Comparison of ENCODE assay signal across 18 cellular contexts in the genomic region with DNA sequence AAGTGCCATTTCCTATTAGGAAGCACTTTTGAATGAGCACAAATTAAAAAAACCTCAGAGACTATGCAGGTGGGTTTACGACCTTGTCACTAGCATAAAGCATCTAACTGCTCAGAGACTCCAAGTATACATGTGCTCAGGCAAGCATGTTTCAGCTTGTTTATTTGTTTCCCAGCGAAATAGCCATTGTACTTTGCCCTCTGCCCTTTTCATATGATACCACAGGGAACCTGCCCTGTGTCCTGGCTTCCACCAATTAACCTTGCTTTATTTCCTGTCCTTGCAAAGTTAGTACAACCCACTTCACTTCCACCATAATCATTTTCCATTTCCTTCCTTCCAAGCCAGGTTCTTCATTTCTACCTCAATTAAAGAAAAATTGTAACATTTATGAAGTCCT.
DNase-seq lines count a peak whose midpoint lies in the region; ATAC-seq, FAIRE-seq and TF ChIP-seq lines count a peak whose summit lies in the region.
"Had no signal": no experiment of that assay in that cellular context is flagged by ENCODE, and none has a peak within 500 bp of the region (broad histone marks: within the 10 kb centered on the region; RNA-seq: fewer than 3 reads in every experiment).

No MANE protein-coding gene starts in this region.

- ATAC-seq in omental fat pad (ENCODE audit: low FRiP score): peak; percentile 12
- ATAC-seq: A549 had no signal

- H3K4me1 Mint-ChIP-seq in HFFc6 (ENCODE audit: low read depth): peaks cover 54% of the 10 kb centered on the region
- H3K4me1 Mint-ChIP-seq: brain, immature natural killer cell had no signal

- H3K36me3 ChIP-seq in colonic mucosa (no peaks in the 10 kb centered on the region), tibial nerve (no peaks in the 10 kb centered on the region), SJCRH30 (no peaks in the 10 kb centered on the region)
- H3K36me3 ChIP-seq: esophagus squamous epithelium, tibial artery had no signal

- no peak for TF ChIP-seq EP300 in tibial nerve (IDR thresholded peaks at IDR 0.05)

- intact Hi-C loops in colonic mucosa (cut with DNase I): no loop called here

- TF ChIP-seq POLR2A in tibial nerve (IDR thresholded peaks at IDR 0.05): no peak

- no peak overlapping the region for H3K9ac ChIP-seq in colonic mucosa (ENCODE audit: low read depth in 2 of 2, low read length in 2 of 2)

- H3K27me3 Mint-ChIP-seq in HFFc6 (ENCODE audit: insufficient read depth): no peaks in the 10 kb centered on the region
- H3K27me3 Mint-ChIP-seq: activated naive CD4-positive, alpha-beta T cell treated with anti-CD3 and anti-CD28 coated beads, Interleukin-2, amount 10 ng/mL, durations not matched to agents 7 days and 5 days; CD4-positive, CD25-positive, alpha-beta regulatory T cell had no signal

- H3K36me3 Mint-ChIP-seq in HFFc6 (ENCODE audit: low read depth): no peaks in the 10 kb centered on the region
- H3K36me3 Mint-ChIP-seq: brain; CD4-positive, CD25-positive, alpha-beta regulatory T cell; immature natural killer cell had no signal

- H3K9me3 Mint-ChIP-seq in HFFc6: no peaks in the 10 kb centered on the region

- H3K9me3 ChIP-seq in colonic mucosa: no peaks in the 10 kb centered on the region
- no peaks in the 10 kb centered on the region for H3K9me3 ChIP-seq in tibial nerve
- no peaks in the 10 kb centered on the region for H3K9me3 ChIP-seq in SJCRH30 (replicated peaks)
- H3K9me3 ChIP-seq: A549, esophagus squamous epithelium, tibial artery had no signal

- peak overlapping the region; percentile 4 for H3K27ac ChIP-seq in colonic mucosa
- no peak overlapping the region for H3K27ac ChIP-seq in tibial nerve
- H3K27ac ChIP-seq in SJCRH30: no peak overlapping the region
- H3K27ac ChIP-seq: A549, tibial artery had no signal

- peak overlapping the region; percentile 83 for H3K27ac Mint-ChIP-seq in HFFc6
- H3K27ac Mint-ChIP-seq: activated naive CD4-positive, alpha-beta T cell treated with anti-CD3 and anti-CD28 coated beads, Interleukin-2, amount 10 ng/mL, durations not matched to agents 7 days and 5 days; brain; CD4-positive, CD25-positive, alpha-beta regulatory T cell; immature natural killer cell had no signal

- FAIRE-seq in urothelium cell line (lab: Jason Lieb, UNC): no peak
- FAIRE-seq: A549, RCC 7860 had no signal

- no peak overlapping the region for H3K4me3 Mint-ChIP-seq in HFFc6
- H3K4me3 Mint-ChIP-seq: activated naive CD4-positive, alpha-beta T cell treated with anti-CD3 and anti-CD28 coated beads, Interleukin-2, amount 10 ng/mL, durations not matched to agents 7 days and 5 days; brain; CD4-positive, CD25-positive, alpha-beta regulatory T cell; immature natural killer cell had no signal

- TF ChIP-seq CTCF in HFFc6 (IDR thresholded peaks at IDR 0.05) (no peak), colonic mucosa (IDR thresholded peaks at IDR 0.05) (no peak), omental fat pad (IDR thresholded peaks at IDR 0.05) (no peak), tibial nerve (IDR thresholded peaks at IDR 0.05) (no peak)

- no peaks in the 10 kb centered on the region for H3K27me3 ChIP-seq in colonic mucosa
- no peaks in the 10 kb centered on the region for H3K27me3 ChIP-seq in tibial nerve
- no peaks in the 10 kb centered on the region for H3K27me3 ChIP-seq in SJCRH30
- H3K27me3 ChIP-seq: esophagus squamous epithelium, tibial artery had no signal

- H3K4me3 ChIP-seq in colonic mucosa (no peak overlapping the region), tibial nerve (no peak overlapping the region), SJCRH30 (no peak overlapping the region)
- H3K4me3 ChIP-seq: A549, esophagus squamous epithelium, tibial artery had no signal

- DNase-seq in NCI-H146 (lab: John Stamatoyannopoulos, UW) (peak; percentile 7), NCI-H146 treated with DMSO at 0.1 percent for 48 hours (lab: John Stamatoyannopoulos, UW; ENCODE audit: unreplicated experiment) (no peak), HFFc6 (no peak), colonic mucosa (peak; percentile 28), omental fat pad (ENCODE audit: low spot score) (no peak), urothelium cell line (ENCODE audit: low spot score) (no peak), tibial nerve (ENCODE audit: low spot score in 2 of 2) (no peak), SJCRH30 (no peak)
- DNase-seq: activated naive CD4-positive, alpha-beta T cell treated with anti-CD3 and anti-CD28 coated beads, Interleukin-2, amount 10 ng/mL, durations not matched to agents 7 days and 5 days; CD4-positive, CD25-positive, alpha-beta regulatory T cell; esophagus squamous epithelium; immature natural killer cell; NCI-H1048; SW 1271; tibial artery had no signal

- H3K4me1 ChIP-seq in colonic mucosa: no peaks in the 10 kb centered on the region
- H3K4me1 ChIP-seq in tibial nerve: peaks cover 0 to 27% (median 11%) of the 10 kb centered on the region in 4 donors
- H3K4me1 ChIP-seq in SJCRH30: 0 out of 2 replicates have a peak, but pooled peaks cover 9% of the 10 kb centered on the region

- WGBS in tibial nerve, 2 donors: 84 to 90% methylated on average over 2 of the region's 2 CpGs

Comparison
In these comparisons a context has a peak if more than half of its experiments do, and no peak if none do; other contexts are left out.
1. DNase-seq: peak in NCI-H146 (single experiment) and colonic mucosa (single experiment); none in NCI-H146 treated with DMSO at 0.1 percent for 48 hours (single experiment), HFFc6 (single experiment), omental fat pad (single experiment), urothelium cell line (single experiment), tibial nerve (0 of 2) and SJCRH30 (0 of 2).